ENCODE assay signal across 8 cellular contexts in genomic region chr2:110674620-110675555, GRCh38. TPM values are rescaled to one million over a fixed set of nuclear protein-coding genes. Genes with fewer than 3 reads are reported as not detected.
A peak's percentile ranks its signal among the peaks of the same experiment; 100 is the strongest.
DNase-seq lines count a peak whose midpoint lies in the region; ATAC-seq, FAIRE-seq and TF ChIP-seq lines count a peak whose summit lies in the region.

No MANE protein-coding gene starts in this region.

- peaks cover 11% of the 10 kb centered on the region for H3K4me1 ChIP-seq in GM12878 (ENCODE audit: control insufficient read depth, insufficient read depth, low read length)

- peaks cover 3 to 14% of the 10 kb centered on the region in 2 experiments for H3K36me3 ChIP-seq in GM12878 (ENCODE audit: control insufficient read depth in 2 of 2, insufficient read depth in 2 of 2, low read length in 1 of 2)

- H3K9ac ChIP-seq in GM12878 (ENCODE audit: control insufficient read depth, insufficient read depth, low read length), result peak overlapping the region; percentile 83

- H3K4me2 ChIP-seq in GM12878 (ENCODE audit: control insufficient read depth, insufficient read depth), result peak overlapping the region; percentile 98

- no peaks in the 10 kb centered on the region for H3K9me3 Mint-ChIP-seq in nephron

- H3K79me2 ChIP-seq in GM12878 (ENCODE audit: control insufficient read depth, insufficient read depth, low read length), result peaks cover 64% of the 10 kb centered on the region

- TF ChIP-seq EP300 in GM12878 (IDR thresholded peaks at IDR 0.05; ENCODE audit: borderline replicate concordance in 1 of 2, control insufficient read depth in 1 of 2, low read depth in 2 of 2, low read length in 2 of 2), result peak; percentile 86; a peak in 3 of 4 replicates

- 16% methylated on average over 7 of the region's 7 CpGs for WGBS in GM12878 (ENCODE audit: insufficient coverage, insufficient replicate concordance, low lambda C conversion rate, missing lambda C conversion rate)

- H3K27ac ChIP-seq in GM12878 (ENCODE audit: control insufficient read depth, insufficient read depth), result peak overlapping the region; percentile 96

- in situ Hi-C loops in GM12878 (cut with MboI), result no loop called here

- SMC1A ChIA-PET in GM12878 (lab: Charles Lee; ENCODE audit: uncharacterized antibody, unreplicated experiment), result interaction anchor here (0.7 to 17.1 kb wide), 15 partner anchors 9 to 521 kb away, joined by 3 to 251 read pairs (median 5); partner anchors contain the start of gene ACOXL

- peak overlapping the region; percentile 77 for H2AFZ ChIP-seq in GM12878 (ENCODE audit: control insufficient read depth, low read depth, low read length)

- peak; percentile 29 for DNase-seq in AG20443 (ENCODE audit: low spot score)
- peak; percentile 46 for DNase-seq in NCI-H510A treated with DMSO at 0.1 percent for 48 hours (lab: John Stamatoyannopoulos, UW)
- peak; percentile 98 for DNase-seq in GM12878 (ENCODE audit: low read depth, low spot score)
- DNase-seq in cerebellar nuclear complex (lab: John Stamatoyannopoulos, UW), result no peak
- no peak for DNase-seq in T-helper 9 cell

- CTCF ChIA-PET in GM12878 (lab: Yijun Ruan, JAX), result interaction anchor here (0.6 to 5.5 kb wide), 8 partner anchors 12 to 207 kb away, joined by 3 to 48 read pairs (median 5); no protein-coding TSS in a partner anchor

- no TSS peak for BruUV-seq in GM12878 (replicated peaks; lab: Mats Ljungman, UMichigan)

- intact Hi-C loops in GM12878 (cut with micrococcal nuclease; ENCODE audit: unreplicated experiment), result loop anchor here (2.0 kb wide), 1 partner anchor 74 kb away; no protein-coding TSS in a partner anchor

- H3K27ac Mint-ChIP-seq in nephron, result peak overlapping the region in 2 of 3 experiments; percentile 8 to 17

- H3K4me1 Mint-ChIP-seq in nephron, result peaks cover 36% of the 10 kb centered on the region

- H3K27me3 Mint-ChIP-seq in nephron (ENCODE audit: low read depth), result peaks cover 4% of the 10 kb centered on the region

- H4K20me1 ChIP-seq in GM12878 (ENCODE audit: control insufficient read depth, insufficient read depth), result no peaks in the 10 kb centered on the region

- no peak for TF ChIP-seq RAD21 in GM12878 (IDR thresholded peaks at IDR 0.05; ENCODE audit: insufficient read depth, low read depth, low read length)

- peak; percentile 97 for FAIRE-seq in GM12878 (lab: Jason Lieb, UNC)

- TF ChIP-seq CTCF in GM12878 (IDR thresholded peaks at IDR 0.05 in 2 of 3, conservative IDR thresholded peaks at IDR 0.05 in 1 of 3; ENCODE audit: control insufficient read depth in 2 of 3, extremely low read depth in 1 of 3, insufficient read depth in 1 of 3, low read depth in 3 of 3, low read length in 3 of 3) (no peak), nephron (IDR thresholded peaks at IDR 0.05; ENCODE audit: unreplicated experiment in 3 of 3) (no peak)

- H3K27me3 ChIP-seq in GM12878 (replicated peaks in 1 of 2; ENCODE audit: control insufficient read depth in 2 of 2, insufficient read depth in 2 of 2, low read length in 1 of 2), result no peaks in the 10 kb centered on the region

- TF ChIP-seq POLR2A in GM12878 (IDR thresholded peaks at IDR 0.05; ENCODE audit: low read depth, low read length), result peak; percentile 44; the same call in 1 of the 2 replicates

- RAD21 ChIA-PET in GM12878 (lab: Charles Lee; ENCODE audit: unreplicated experiment), result interaction anchor here (1.0 to 5.4 kb wide), 14 partner anchors 9 to 534 kb away, joined by 3 to 53 read pairs (median 4); no protein-coding TSS in a partner anchor

- POLR2A ChIA-PET in GM12878 (lab: Charles Lee), result interaction anchor here (0.6 to 3.9 kb wide), 9 partner anchors 14 to 1418 kb away, joined by 3 to 28 read pairs (median 3); no protein-coding TSS in a partner anchor

- H3K9me3 ChIP-seq in GM12878 (replicated peaks; ENCODE audit: control insufficient read depth, insufficient read depth, low read length), result no peaks in the 10 kb centered on the region

- ATAC-seq in GM18858 (IDR thresholded peaks at IDR 0.05; ENCODE audit: unreplicated experiment) (peak; percentile 91), HG02885 (IDR thresholded peaks at IDR 0.05; ENCODE audit: poor library complexity, unreplicated experiment) (peak; percentile 86), GM12878 (peak; percentile 88)

- H3K36me3 Mint-ChIP-seq in nephron (ENCODE audit: low read depth), result peaks cover 8% of the 10 kb centered on the region

- H3K4me3 Mint-ChIP-seq in nephron, result peak overlapping the region; percentile 69 to 82 (median 78)

- peak overlapping the region; percentile 62 for H3K4me3 ChIP-seq in GM12878

TF ChIP-seq in GM12878, 131 proteins besides CTCF, POLR2A, EP300 and RAD21 (continues in another document):
- TF ChIP-seq BCL11A (IDR thresholded peaks at IDR 0.05; ENCODE audit: low read depth, low read length) (peak; percentile 46; the same call in 1 of the 2 replicates), SMC3 (IDR thresholded peaks at IDR 0.05; ENCODE audit: borderline replicate concordance, low read length) (no peak; the same call in 1 of the 2 replicates), SREBF2 (IDR thresholded peaks at IDR 0.05; ENCODE audit: low read length) (no peak)
- TF ChIP-seq, protein P1, sequence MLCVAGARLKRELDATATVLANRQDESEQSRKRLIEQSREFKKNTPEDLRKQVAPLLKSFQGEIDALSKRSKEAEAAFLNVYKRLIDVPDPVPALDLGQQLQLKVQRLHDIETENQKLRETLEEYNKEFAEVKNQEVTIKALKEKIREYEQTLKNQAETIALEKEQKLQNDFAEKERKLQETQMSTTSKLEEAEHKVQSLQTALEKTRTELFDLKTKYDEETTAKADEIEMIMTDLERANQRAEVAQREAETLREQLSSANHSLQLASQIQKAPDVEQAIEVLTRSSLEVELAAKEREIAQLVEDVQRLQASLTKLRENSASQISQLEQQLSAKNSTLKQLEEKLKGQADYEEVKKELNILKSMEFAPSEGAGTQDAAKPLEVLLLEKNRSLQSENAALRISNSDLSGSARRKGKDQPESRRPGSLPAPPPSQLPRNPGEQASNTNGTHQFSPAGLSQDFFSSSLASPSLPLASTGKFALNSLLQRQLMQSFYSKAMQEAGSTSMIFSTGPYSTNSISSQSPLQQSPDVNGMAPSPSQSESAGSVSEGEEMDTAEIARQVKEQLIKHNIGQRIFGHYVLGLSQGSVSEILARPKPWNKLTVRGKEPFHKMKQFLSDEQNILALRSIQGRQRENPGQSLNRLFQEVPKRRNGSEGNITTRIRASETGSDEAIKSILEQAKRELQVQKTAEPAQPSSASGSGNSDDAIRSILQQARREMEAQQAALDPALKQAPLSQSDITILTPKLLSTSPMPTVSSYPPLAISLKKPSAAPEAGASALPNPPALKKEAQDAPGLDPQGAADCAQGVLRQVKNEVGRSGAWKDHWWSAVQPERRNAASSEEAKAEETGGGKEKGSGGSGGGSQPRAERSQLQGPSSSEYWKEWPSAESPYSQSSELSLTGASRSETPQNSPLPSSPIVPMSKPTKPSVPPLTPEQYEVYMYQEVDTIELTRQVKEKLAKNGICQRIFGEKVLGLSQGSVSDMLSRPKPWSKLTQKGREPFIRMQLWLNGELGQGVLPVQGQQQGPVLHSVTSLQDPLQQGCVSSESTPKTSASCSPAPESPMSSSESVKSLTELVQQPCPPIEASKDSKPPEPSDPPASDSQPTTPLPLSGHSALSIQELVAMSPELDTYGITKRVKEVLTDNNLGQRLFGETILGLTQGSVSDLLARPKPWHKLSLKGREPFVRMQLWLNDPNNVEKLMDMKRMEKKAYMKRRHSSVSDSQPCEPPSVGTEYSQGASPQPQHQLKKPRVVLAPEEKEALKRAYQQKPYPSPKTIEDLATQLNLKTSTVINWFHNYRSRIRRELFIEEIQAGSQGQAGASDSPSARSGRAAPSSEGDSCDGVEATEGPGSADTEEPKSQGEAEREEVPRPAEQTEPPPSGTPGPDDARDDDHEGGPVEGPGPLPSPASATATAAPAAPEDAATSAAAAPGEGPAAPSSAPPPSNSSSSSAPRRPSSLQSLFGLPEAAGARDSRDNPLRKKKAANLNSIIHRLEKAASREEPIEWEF (IDR thresholded peaks at IDR 0.05; ENCODE audit: insufficient replicate concordance, low read depth, low read length), result peak; percentile 44

RNA-seq across cellular contexts. Expression of gene BUB1, which starts 3.0 kb away (rescaled TPM):
- 180 and 201 TPM in 2 replicates for total RNA-seq in GM12878 (2013; cell fraction: nucleolus; rRNA removed)
- total RNA-seq in GM12878 (2014; rRNA removed), result 83.5 and 95.9 TPM in 2 replicates
- total RNA-seq in GM12878 (2014; rRNA removed; fragmentation: Illumina TruSeq; extraction: Trizol), result 114 TPM in 2 replicates
- total RNA-seq in GM12878 (2021), result 73.9 and 77.1 TPM in 2 replicates
- 31.8 TPM for polyA plus RNA-seq in GM12878 (2011; ENCODE audit: low read depth)
- 105 and 140 TPM in 2 replicates for polyA plus RNA-seq in GM12878 (2011; rRNA removed)
- 55.8 and 57.1 TPM in 2 replicates for polyA plus RNA-seq in GM12878 (2011; cell fraction: cytosol; rRNA removed)
- polyA plus RNA-seq in GM12878 (2011; cell fraction: nucleus; rRNA removed), result 79.1 and 91.4 TPM in 2 replicates
- 30.4 and 48.4 TPM in 2 replicates for polyA plus RNA-seq in GM12878 (2012)
- 94.2 and 121 TPM in 2 replicates for polyA plus RNA-seq in GM12878 (2014; fragmentation: Illumina TruSeq; extraction: Trizol)
- 10 to 100 TPM; 52.4 to 57.0 TPM for polyA plus RNA-seq in GM12878 (2014; fragmentation: Nextera tagmentation; extraction: Ambion mirVana)
- polyA plus RNA-seq in GM12878 (2014; rRNA removed), result 59.8 and 80.8 TPM in 2 replicates
- polyA plus RNA-seq in GM12878 (2016; fragmentation: Nextera tagmentation; extraction: Ambion mirVana), result 100 to 1,000 TPM; 133 to 142 TPM
- 122 and 124 TPM in 2 replicates for polyA minus RNA-seq in GM12878 (2011; rRNA and poly(A)+ RNA removed)
- polyA minus RNA-seq in GM12878 (2011; cell fraction: cytosol; rRNA and poly(A)+ RNA removed), result 43.3 and 50.5 TPM in 2 replicates
- polyA minus RNA-seq in GM12878 (2011; cell fraction: nucleus; rRNA and poly(A)+ RNA removed), result 82.3 and 134 TPM in 2 replicates

RNA-seq across cellular contexts. Expression of gene ACOXL, which starts 57.5 kb away (rescaled TPM):
- total RNA-seq in GM12878 (2013; cell fraction: nucleolus; rRNA removed), result 11.3 and 14.2 TPM in 2 replicates
- total RNA-seq in GM12878 (2014; rRNA removed) (0.73 and 1.1 TPM in 2 replicates), GM12878 (2014; rRNA removed; fragmentation: Illumina TruSeq; extraction: Trizol) (0.78 and 1.2 TPM in 2 replicates), GM12878 (2021) (0.51 and 1.1 TPM in 2 replicates)
- polyA plus RNA-seq in GM12878 (2011; ENCODE audit: low read depth), result 0.45 TPM
- polyA plus RNA-seq in GM12878 (2011; rRNA removed) (0.78 and 0.79 TPM in 2 replicates), GM12878 (2014; fragmentation: Illumina TruSeq; extraction: Trizol) (0.65 and 0.71 TPM in 2 replicates), GM12878 (2014; fragmentation: Nextera tagmentation; extraction: Ambion mirVana) (under 1 TPM; 0.05 to 0.47 TPM), GM12878 (2014; rRNA removed) (0.90 and 1.3 TPM in 2 replicates), GM12878 (2016; fragmentation: Nextera tagmentation; extraction: Ambion mirVana) (under 1 TPM; 0.68 to 0.83 TPM)
- 0.67 and 0.92 TPM in 2 replicates for polyA plus RNA-seq in GM12878 (2011; cell fraction: cytosol; rRNA removed)
- polyA plus RNA-seq in GM12878 (2011; cell fraction: nucleus; rRNA removed), result 1.4 and 1.5 TPM in 2 replicates
- 0.95 and 1.8 TPM in 2 replicates for polyA plus RNA-seq in GM12878 (2012)
- 0.52 and 2.3 TPM in 2 replicates for polyA minus RNA-seq in GM12878 (2011; rRNA and poly(A)+ RNA removed)
- not detected in 2 replicates for polyA minus RNA-seq in GM12878 (2011; cell fraction: cytosol; rRNA and poly(A)+ RNA removed)
- 0.97 and 1.6 TPM in 2 replicates for polyA minus RNA-seq in GM12878 (2011; cell fraction: nucleus; rRNA and poly(A)+ RNA removed)

Comparison
In these comparisons a context has a peak if more than half of its experiments do, and no peak if none do; other contexts are left out.
1. DNase-seq: peak in AG20443 (single experiment), NCI-H510A treated with DMSO at 0.1 percent for 48 hours (single experiment) and GM12878 (single experiment); none in cerebellar nuclear complex (0 of 2) and T-helper 9 cell (single experiment).
2. Peak in every context shown above with its lines, with median percentiles within 50 percentile points of each other: ATAC-seq.